Comparison of ENCODE assay signal across 10 cellular contexts in genomic region chr20:10524643-10525042, GRCh38.
DNase-seq lines count a peak whose midpoint lies in the region; ATAC-seq and TF ChIP-seq lines count a peak whose summit lies in the region.
"Had no signal": no experiment of that assay in that cellular context is flagged by ENCODE, and none has a peak within 500 bp of the region (broad histone marks: within the 10 kb centered on the region; RNA-seq: fewer than 3 reads in every experiment).

No MANE protein-coding gene starts in this region.

- H3K36me3 Mint-ChIP-seq in activated naive CD4-positive, alpha-beta T cell treated with anti-CD3 and anti-CD28 coated beads, Interleukin-2, amount 50 U/mL, for 72 hours: peaks cover 0 to 7% of the 10 kb centered on the region in 2 donors
- H3K36me3 Mint-ChIP-seq in activated naive CD4-positive, alpha-beta T cell treated with anti-CD3 and anti-CD28 coated beads, Interleukin-2, amount 10 ng/mL, durations not matched to agents 7 days and 5 days: peaks cover 3% of the 10 kb centered on the region
- no peaks in the 10 kb centered on the region for H3K36me3 Mint-ChIP-seq in WTC11

- in situ Hi-C loops in transverse colon (cut with MboI; ENCODE audit: low pct_ligation_motif_present in 1 of 4, low pct_unique_long_range_greater_than_20kb in 1 of 4, low sequenced_read_pairs in 3 of 4): no loop called here

- TF ChIP-seq CTCF in WTC11 (IDR thresholded peaks at IDR 0.05) (no peak), transverse colon (IDR thresholded peaks at IDR 0.05) (no peak)

- H3K9me3 Mint-ChIP-seq in activated naive CD4-positive, alpha-beta T cell treated with anti-CD3 and anti-CD28 coated beads, Interleukin-2, amount 50 U/mL, for 72 hours: no peaks in the 10 kb centered on the region
- H3K9me3 Mint-ChIP-seq in activated naive CD4-positive, alpha-beta T cell treated with anti-CD3 and anti-CD28 coated beads, Interleukin-2, amount 10 ng/mL, durations not matched to agents 7 days and 5 days: no peaks in the 10 kb centered on the region
- no peaks in the 10 kb centered on the region for H3K9me3 Mint-ChIP-seq in WTC11
- H3K9me3 Mint-ChIP-seq: stimulated activated naive B cell treated with anti-CD40 and anti-IgM and Interleukin-4, amounts not matched to agents 10 μg/mL and 1 μg/mL and 100 μg/mL, for 72 hours had no signal

- TF ChIP-seq EP300 in transverse colon (IDR thresholded peaks at IDR 0.05; ENCODE audit: low read depth): no peak

- peaks cover 2 to 24% (median 10%) of the 10 kb centered on the region in 4 donors for H3K4me1 ChIP-seq in transverse colon

- no peak for DNase-seq in activated naive CD4-positive, alpha-beta T cell treated with anti-CD3 and anti-CD28 coated beads, Interleukin-2, amount 50 U/mL, for 72 hours (ENCODE audit: low spot score in 2 of 2)
- DNase-seq in activated naive CD4-positive, alpha-beta T cell treated with anti-CD3 and anti-CD28 coated beads, Interleukin-2, amount 10 ng/mL, durations not matched to agents 7 days and 5 days: no peak
- DNase-seq in WTC11 (ENCODE audit: low spot score) (no peak), glomerular visceral epithelial cell (ENCODE audit: extremely low spot score) (peak; percentile 28), transverse colon (no peak), SW 1271 (lab: John Stamatoyannopoulos, UW) (no peak)
- DNase-seq in activated CD4-positive, alpha-beta T cell treated with anti-CD3 and anti-CD28 coated beads, Interleukin-2, amount 50 U/mL, for 1 hour: no peak
- DNase-seq: NCI-H1048; stimulated activated naive B cell treated with anti-CD40 and anti-IgM and Interleukin-4, amounts not matched to agents 10 μg/mL and 1 μg/mL and 100 μg/mL, for 72 hours had no signal

- no peak overlapping the region for H3K27ac Mint-ChIP-seq in activated naive CD4-positive, alpha-beta T cell treated with anti-CD3 and anti-CD28 coated beads, Interleukin-2, amount 50 U/mL, for 72 hours
- no peak overlapping the region for H3K27ac Mint-ChIP-seq in activated naive CD4-positive, alpha-beta T cell treated with anti-CD3 and anti-CD28 coated beads, Interleukin-2, amount 10 ng/mL, durations not matched to agents 7 days and 5 days
- 0 out of 2 replicates have a peak overlapping the region, but pooled peaks have one; percentile 60 for H3K27ac Mint-ChIP-seq in WTC11
- H3K27ac Mint-ChIP-seq: stimulated activated naive B cell treated with anti-CD40 and anti-IgM and Interleukin-4, amounts not matched to agents 10 μg/mL and 1 μg/mL and 100 μg/mL, for 72 hours had no signal

- no peaks in the 10 kb centered on the region for H3K36me3 ChIP-seq in transverse colon

- peaks cover 23% of the 10 kb centered on the region for H3K4me1 Mint-ChIP-seq in activated naive CD4-positive, alpha-beta T cell treated with anti-CD3 and anti-CD28 coated beads, Interleukin-2, amount 10 ng/mL, durations not matched to agents 7 days and 5 days
- peaks cover 48% of the 10 kb centered on the region for H3K4me1 Mint-ChIP-seq in WTC11

- no peaks in the 10 kb centered on the region for H3K9me3 ChIP-seq in transverse colon

- no peak for TF ChIP-seq POLR2A in transverse colon (IDR thresholded peaks at IDR 0.05)

- H3K27ac ChIP-seq in transverse colon: peak overlapping the region; percentile 58 to 78 (median 68)

- peak; percentile 62 to 63 for ATAC-seq in activated naive CD4-positive, alpha-beta T cell treated with anti-CD3 and anti-CD28 coated beads, Interleukin-2, amount 50 U/mL, for 72 hours
- ATAC-seq in WTC11: no peak
- no peak for ATAC-seq in GM19324 (IDR thresholded peaks at IDR 0.05; ENCODE audit: low FRiP score, unreplicated experiment)
- ATAC-seq: stimulated activated naive B cell treated with anti-CD40 and anti-IgM and Interleukin-4, amounts not matched to agents 10 μg/mL and 1 μg/mL and 100 μg/mL, for 72 hours had no signal

- no peak overlapping the region for H3K4me3 ChIP-seq in transverse colon

- H3K27me3 ChIP-seq in transverse colon: no peaks in the 10 kb centered on the region

- WGBS in transverse colon (ENCODE audit: low coverage in 1 of 2), 2 donors: 90 to 100% methylated on average over 3 to 4 of the region's 4 CpGs

- CTCF ChIA-PET in activated naive CD4-positive, alpha-beta T cell treated with anti-CD3 and anti-CD28 coated beads, Interleukin-2, amount 10 ng/mL, durations not matched to agents 7 days and 5 days (lab: Charles Lee): no interaction called here
- CTCF ChIA-PET in WTC11 (lab: Charles Lee): interaction anchor here (1.0 to 1.2 kb wide), 2 partner anchors 12 to 28 kb away, joined by 4 to 7 read pairs; no protein-coding TSS in a partner anchor

- intact Hi-C loops in transverse colon (cut with DNase I; ENCODE audit: low total_unique reads): no loop called here

- H3K4me3 Mint-ChIP-seq in activated naive CD4-positive, alpha-beta T cell treated with anti-CD3 and anti-CD28 coated beads, Interleukin-2, amount 10 ng/mL, durations not matched to agents 7 days and 5 days: no peak overlapping the region
- no peak overlapping the region for H3K4me3 Mint-ChIP-seq in WTC11
- H3K4me3 Mint-ChIP-seq: stimulated activated naive B cell treated with anti-CD40 and anti-IgM and Interleukin-4, amounts not matched to agents 10 μg/mL and 1 μg/mL and 100 μg/mL, for 72 hours had no signal

- H3K27me3 Mint-ChIP-seq in activated naive CD4-positive, alpha-beta T cell treated with anti-CD3 and anti-CD28 coated beads, Interleukin-2, amount 10 ng/mL, durations not matched to agents 7 days and 5 days: no peaks in the 10 kb centered on the region
- H3K27me3 Mint-ChIP-seq in WTC11 (ENCODE audit: low read depth): no peaks in the 10 kb centered on the region
- H3K27me3 Mint-ChIP-seq: stimulated activated naive B cell treated with anti-CD40 and anti-IgM and Interleukin-4, amounts not matched to agents 10 μg/mL and 1 μg/mL and 100 μg/mL, for 72 hours had no signal

- POLR2A ChIA-PET in WTC11 (lab: Charles Lee): interaction anchor here (0.8 to 1.0 kb wide), 2 partner anchors 10 to 11 kb away, joined by 3 read pairs; no protein-coding TSS in a partner anchor

TF ChIP-seq in WTC11, 78 proteins besides CTCF, POLR2A, EP300 and RAD21:
- TF ChIP-seq FOXK1 (CRISPR knock-in tag; IDR thresholded peaks at IDR 0.05): no peak
- TF ChIP-seq NFATC4 (CRISPR knock-in tag; IDR thresholded peaks at IDR 0.05): no peak
- no peak for TF ChIP-seq CREM (CRISPR knock-in tag; IDR thresholded peaks at IDR 0.05)
- no peak for TF ChIP-seq ZBTB21 (CRISPR knock-in tag; IDR thresholded peaks at IDR 0.05; ENCODE audit: borderline replicate concordance)
- no peak for TF ChIP-seq ZSCAN18 (CRISPR knock-in tag; IDR thresholded peaks at IDR 0.05)
- TF ChIP-seq, protein P1, sequence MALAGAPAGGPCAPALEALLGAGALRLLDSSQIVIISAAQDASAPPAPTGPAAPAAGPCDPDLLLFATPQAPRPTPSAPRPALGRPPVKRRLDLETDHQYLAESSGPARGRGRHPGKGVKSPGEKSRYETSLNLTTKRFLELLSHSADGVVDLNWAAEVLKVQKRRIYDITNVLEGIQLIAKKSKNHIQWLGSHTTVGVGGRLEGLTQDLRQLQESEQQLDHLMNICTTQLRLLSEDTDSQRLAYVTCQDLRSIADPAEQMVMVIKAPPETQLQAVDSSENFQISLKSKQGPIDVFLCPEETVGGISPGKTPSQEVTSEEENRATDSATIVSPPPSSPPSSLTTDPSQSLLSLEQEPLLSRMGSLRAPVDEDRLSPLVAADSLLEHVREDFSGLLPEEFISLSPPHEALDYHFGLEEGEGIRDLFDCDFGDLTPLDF (CRISPR knock-in tag; IDR thresholded peaks at IDR 0.05): no peak
- TF ChIP-seq HMGA2 (CRISPR knock-in tag; IDR thresholded peaks at IDR 0.05): no peak
- TF ChIP-seq JUN (CRISPR knock-in tag; IDR thresholded peaks at IDR 0.05): no peak
- no peak for TF ChIP-seq MXD4 (CRISPR knock-in tag; IDR thresholded peaks at IDR 0.05; ENCODE audit: borderline replicate concordance)
- no peak for TF ChIP-seq ZNF425 (CRISPR knock-in tag; conservative IDR thresholded peaks at IDR 0.05)
- TF ChIP-seq RELA (CRISPR knock-in tag; IDR thresholded peaks at IDR 0.05; ENCODE audit: borderline replicate concordance): no peak
- no peak for TF ChIP-seq GRHL2 (CRISPR knock-in tag; IDR thresholded peaks at IDR 0.05; ENCODE audit: insufficient replicate concordance, severe bottlenecking)
- no peak for TF ChIP-seq ZNF671 (CRISPR knock-in tag; IDR thresholded peaks at IDR 0.05)
- no peak for TF ChIP-seq NR2C2 (CRISPR knock-in tag; IDR thresholded peaks at IDR 0.05)

Comparison
In these comparisons a context has a peak if more than half of its experiments do, and no peak if none do; other contexts are left out.
1. ATAC-seq: peak in activated naive CD4-positive, alpha-beta T cell treated with anti-CD3 and anti-CD28 coated beads, Interleukin-2, amount 50 U/mL, for 72 hours (2 of 2); none in WTC11 (single experiment) and GM19324 (single experiment).